Comparison of ENCODE assay signal across 1 cellular context in the genomic region with DNA sequence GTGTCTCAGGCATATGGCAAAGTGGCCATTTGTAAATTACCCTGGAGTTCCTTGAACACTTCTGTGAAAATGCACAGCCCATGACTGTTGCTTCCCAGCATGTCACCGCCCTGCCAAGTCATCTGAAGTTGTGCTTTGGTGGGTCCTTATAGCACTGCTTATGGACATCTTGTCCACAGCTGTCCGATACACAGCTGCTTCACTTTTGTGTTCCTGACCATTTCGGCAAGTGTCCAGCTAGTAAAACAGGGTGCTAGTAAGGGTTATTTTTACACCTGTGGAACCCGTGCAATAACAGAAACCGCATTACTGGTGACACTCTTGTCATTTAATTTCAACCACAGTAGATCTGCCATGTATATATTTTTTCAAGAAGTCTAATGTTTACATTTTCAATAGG.
TF ChIP-seq lines count a peak whose summit lies in the region.

No MANE protein-coding gene starts in this region.

TF ChIP-seq in HCT116, 20 proteins besides CTCF, POLR2A, EP300 and RAD21 (continued from another document):
- TF ChIP-seq, protein P1, sequence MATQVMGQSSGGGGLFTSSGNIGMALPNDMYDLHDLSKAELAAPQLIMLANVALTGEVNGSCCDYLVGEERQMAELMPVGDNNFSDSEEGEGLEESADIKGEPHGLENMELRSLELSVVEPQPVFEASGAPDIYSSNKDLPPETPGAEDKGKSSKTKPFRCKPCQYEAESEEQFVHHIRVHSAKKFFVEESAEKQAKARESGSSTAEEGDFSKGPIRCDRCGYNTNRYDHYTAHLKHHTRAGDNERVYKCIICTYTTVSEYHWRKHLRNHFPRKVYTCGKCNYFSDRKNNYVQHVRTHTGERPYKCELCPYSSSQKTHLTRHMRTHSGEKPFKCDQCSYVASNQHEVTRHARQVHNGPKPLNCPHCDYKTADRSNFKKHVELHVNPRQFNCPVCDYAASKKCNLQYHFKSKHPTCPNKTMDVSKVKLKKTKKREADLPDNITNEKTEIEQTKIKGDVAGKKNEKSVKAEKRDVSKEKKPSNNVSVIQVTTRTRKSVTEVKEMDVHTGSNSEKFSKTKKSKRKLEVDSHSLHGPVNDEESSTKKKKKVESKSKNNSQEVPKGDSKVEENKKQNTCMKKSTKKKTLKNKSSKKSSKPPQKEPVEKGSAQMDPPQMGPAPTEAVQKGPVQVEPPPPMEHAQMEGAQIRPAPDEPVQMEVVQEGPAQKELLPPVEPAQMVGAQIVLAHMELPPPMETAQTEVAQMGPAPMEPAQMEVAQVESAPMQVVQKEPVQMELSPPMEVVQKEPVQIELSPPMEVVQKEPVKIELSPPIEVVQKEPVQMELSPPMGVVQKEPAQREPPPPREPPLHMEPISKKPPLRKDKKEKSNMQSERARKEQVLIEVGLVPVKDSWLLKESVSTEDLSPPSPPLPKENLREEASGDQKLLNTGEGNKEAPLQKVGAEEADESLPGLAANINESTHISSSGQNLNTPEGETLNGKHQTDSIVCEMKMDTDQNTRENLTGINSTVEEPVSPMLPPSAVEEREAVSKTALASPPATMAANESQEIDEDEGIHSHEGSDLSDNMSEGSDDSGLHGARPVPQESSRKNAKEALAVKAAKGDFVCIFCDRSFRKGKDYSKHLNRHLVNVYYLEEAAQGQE (IDR thresholded peaks at IDR 0.05; ENCODE audit: low read depth): no peak
- TF ChIP-seq JUND (IDR thresholded peaks at IDR 0.05): no peak
- no peak for TF ChIP-seq EZH2 (IDR thresholded peaks at IDR 0.05)
